1 cellular context compared by ENCODE assay signal in the genomic region with DNA sequence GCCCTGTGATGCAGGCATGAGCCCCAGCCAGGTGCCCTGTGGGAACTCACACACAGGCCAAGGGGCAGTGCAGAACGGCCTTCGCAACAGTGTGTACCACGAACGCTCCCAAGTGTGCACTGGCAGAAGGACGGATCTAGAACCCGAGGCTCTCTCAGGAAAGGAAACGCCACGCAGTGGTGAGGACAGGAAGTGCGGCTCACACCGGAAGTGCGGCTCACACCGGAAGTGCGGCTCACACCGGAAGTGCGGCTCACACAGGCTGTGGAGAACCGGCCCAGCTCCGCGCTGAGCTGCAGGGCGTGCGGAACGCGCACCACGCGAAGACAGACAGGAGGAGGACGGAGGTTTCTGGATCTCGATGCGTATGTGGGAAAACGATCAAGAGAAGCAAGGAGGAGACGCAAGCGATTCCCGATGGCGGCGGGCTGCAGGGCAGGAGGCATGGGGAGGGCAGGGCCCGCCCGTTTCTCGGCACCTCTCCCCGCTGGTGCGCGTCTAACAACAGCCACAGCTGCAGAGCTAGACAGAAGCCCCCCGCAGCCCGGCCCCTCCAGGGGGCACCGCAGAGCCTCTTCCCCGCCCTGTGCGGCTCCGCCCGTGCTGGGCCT.
TF ChIP-seq lines count a peak whose summit lies in the region.

No MANE protein-coding gene starts in this region.

TF ChIP-seq in HepG2, 621 proteins besides CTCF, POLR2A, EP300 and RAD21 (continues in another document):
- no peak for TF ChIP-seq HOXA7 (CRISPR knock-in tag; IDR thresholded peaks at IDR 0.05)
- TF ChIP-seq AGO2 (optimal IDR thresholded peaks at IDR 0.05; ENCODE audit: low read depth, low read length) = peak; percentile 58
- TF ChIP-seq MBNL3 (CRISPR knock-in tag; conservative IDR thresholded peaks at IDR 0.05) = no peak
- TF ChIP-seq, protein P1, sequence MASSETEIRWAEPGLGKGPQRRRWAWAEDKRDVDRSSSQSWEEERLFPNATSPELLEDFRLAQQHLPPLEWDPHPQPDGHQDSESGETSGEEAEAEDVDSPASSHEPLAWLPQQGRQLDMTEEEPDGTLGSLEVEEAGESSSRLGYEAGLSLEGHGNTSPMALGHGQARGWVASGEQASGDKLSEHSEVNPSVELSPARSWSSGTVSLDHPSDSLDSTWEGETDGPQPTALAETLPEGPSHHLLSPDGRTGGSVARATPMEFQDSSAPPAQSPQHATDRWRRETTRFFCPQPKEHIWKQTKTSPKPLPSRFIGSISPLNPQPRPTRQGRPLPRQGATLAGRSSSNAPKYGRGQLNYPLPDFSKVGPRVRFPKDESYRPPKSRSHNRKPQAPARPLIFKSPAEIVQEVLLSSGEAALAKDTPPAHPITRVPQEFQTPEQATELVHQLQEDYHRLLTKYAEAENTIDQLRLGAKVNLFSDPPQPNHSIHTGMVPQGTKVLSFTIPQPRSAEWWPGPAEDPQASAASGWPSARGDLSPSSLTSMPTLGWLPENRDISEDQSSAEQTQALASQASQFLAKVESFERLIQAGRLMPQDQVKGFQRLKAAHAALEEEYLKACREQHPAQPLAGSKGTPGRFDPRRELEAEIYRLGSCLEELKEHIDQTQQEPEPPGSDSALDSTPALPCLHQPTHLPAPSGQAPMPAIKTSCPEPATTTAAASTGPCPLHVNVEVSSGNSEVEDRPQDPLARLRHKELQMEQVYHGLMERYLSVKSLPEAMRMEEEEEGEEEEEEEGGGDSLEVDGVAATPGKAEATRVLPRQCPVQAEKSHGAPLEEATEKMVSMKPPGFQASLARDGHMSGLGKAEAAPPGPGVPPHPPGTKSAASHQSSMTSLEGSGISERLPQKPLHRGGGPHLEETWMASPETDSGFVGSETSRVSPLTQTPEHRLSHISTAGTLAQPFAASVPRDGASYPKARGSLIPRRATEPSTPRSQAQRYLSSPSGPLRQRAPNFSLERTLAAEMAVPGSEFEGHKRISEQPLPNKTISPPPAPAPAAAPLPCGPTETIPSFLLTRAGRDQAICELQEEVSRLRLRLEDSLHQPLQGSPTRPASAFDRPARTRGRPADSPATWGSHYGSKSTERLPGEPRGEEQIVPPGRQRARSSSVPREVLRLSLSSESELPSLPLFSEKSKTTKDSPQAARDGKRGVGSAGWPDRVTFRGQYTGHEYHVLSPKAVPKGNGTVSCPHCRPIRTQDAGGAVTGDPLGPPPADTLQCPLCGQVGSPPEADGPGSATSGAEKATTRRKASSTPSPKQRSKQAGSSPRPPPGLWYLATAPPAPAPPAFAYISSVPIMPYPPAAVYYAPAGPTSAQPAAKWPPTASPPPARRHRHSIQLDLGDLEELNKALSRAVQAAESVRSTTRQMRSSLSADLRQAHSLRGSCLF (CRISPR knock-in tag; IDR thresholded peaks at IDR 0.05; ENCODE audit: borderline replicate concordance) = no peak
- peak; percentile 20; the same call in 1 of the 2 replicates for TF ChIP-seq HOXA3 (CRISPR knock-in tag; IDR thresholded peaks at IDR 0.05)
- TF ChIP-seq ETV5 (CRISPR knock-in tag; IDR thresholded peaks at IDR 0.05; ENCODE audit: borderline replicate concordance) = 0 out of 2 replicates have a peak, but pooled peaks have one; percentile 54
- TF ChIP-seq, protein P2, sequence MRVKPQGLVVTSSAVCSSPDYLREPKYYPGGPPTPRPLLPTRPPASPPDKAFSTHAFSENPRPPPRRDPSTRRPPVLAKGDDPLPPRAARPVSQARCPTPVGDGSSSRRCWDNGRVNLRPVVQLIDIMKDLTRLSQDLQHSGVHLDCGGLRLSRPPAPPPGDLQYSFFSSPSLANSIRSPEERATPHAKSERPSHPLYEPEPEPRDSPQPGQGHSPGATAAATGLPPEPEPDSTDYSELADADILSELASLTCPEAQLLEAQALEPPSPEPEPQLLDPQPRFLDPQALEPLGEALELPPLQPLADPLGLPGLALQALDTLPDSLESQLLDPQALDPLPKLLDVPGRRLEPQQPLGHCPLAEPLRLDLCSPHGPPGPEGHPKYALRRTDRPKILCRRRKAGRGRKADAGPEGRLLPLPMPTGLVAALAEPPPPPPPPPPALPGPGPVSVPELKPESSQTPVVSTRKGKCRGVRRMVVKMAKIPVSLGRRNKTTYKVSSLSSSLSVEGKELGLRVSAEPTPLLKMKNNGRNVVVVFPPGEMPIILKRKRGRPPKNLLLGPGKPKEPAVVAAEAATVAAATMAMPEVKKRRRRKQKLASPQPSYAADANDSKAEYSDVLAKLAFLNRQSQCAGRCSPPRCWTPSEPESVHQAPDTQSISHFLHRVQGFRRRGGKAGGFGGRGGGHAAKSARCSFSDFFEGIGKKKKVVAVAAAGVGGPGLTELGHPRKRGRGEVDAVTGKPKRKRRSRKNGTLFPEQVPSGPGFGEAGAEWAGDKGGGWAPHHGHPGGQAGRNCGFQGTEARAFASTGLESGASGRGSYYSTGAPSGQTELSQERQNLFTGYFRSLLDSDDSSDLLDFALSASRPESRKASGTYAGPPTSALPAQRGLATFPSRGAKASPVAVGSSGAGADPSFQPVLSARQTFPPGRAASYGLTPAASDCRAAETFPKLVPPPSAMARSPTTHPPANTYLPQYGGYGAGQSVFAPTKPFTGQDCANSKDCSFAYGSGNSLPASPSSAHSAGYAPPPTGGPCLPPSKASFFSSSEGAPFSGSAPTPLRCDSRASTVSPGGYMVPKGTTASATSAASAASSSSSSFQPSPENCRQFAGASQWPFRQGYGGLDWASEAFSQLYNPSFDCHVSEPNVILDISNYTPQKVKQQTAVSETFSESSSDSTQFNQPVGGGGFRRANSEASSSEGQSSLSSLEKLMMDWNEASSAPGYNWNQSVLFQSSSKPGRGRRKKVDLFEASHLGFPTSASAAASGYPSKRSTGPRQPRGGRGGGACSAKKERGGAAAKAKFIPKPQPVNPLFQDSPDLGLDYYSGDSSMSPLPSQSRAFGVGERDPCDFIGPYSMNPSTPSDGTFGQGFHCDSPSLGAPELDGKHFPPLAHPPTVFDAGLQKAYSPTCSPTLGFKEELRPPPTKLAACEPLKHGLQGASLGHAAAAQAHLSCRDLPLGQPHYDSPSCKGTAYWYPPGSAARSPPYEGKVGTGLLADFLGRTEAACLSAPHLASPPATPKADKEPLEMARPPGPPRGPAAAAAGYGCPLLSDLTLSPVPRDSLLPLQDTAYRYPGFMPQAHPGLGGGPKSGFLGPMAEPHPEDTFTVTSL (CRISPR knock-in tag; IDR thresholded peaks at IDR 0.05; ENCODE audit: borderline replicate concordance) = no peak
- TF ChIP-seq GABPA (IDR thresholded peaks at IDR 0.05; ENCODE audit: low read depth, low read length) = peak; percentile 70
- TF ChIP-seq GABPA (CRISPR knock-in tag; IDR thresholded peaks at IDR 0.05; ENCODE audit: low read depth) = peak; percentile 86
- TF ChIP-seq SKI (IDR thresholded peaks at IDR 0.05; ENCODE audit: partially characterized antibody) = no peak
- TF ChIP-seq GPN1 (CRISPR knock-in tag; IDR thresholded peaks at IDR 0.05; ENCODE audit: borderline replicate concordance) = no peak
- peak; percentile 67 for TF ChIP-seq BORCS8-MEF2B (CRISPR knock-in tag; IDR thresholded peaks at IDR 0.05)
- no peak for TF ChIP-seq NCOA2 (CRISPR knock-in tag; IDR thresholded peaks at IDR 0.05)
- no peak for TF ChIP-seq ZSCAN12 (CRISPR knock-in tag; IDR thresholded peaks at IDR 0.05)
- no peak for TF ChIP-seq MAFK (conservative IDR thresholded peaks at IDR 0.05 in 1 of 2, IDR thresholded peaks at IDR 0.05 in 1 of 2; ENCODE audit: low read length in 2 of 2)
- TF ChIP-seq KDM2A (CRISPR knock-in tag; IDR thresholded peaks at IDR 0.05; ENCODE audit: borderline replicate concordance, low read depth) = peak; percentile 31; the same call in 1 of the 2 replicates
- TF ChIP-seq MAF1 (CRISPR knock-in tag; IDR thresholded peaks at IDR 0.05; ENCODE audit: borderline replicate concordance) = no peak
- TF ChIP-seq ZNF790 (CRISPR knock-in tag; IDR thresholded peaks at IDR 0.05; ENCODE audit: borderline replicate concordance) = no peak
- peak; percentile 27 for TF ChIP-seq STAG1 (CRISPR knock-in tag; IDR thresholded peaks at IDR 0.05)
- no peak for TF ChIP-seq HOXA9 (CRISPR knock-in tag; IDR thresholded peaks at IDR 0.05; ENCODE audit: borderline replicate concordance)
- no peak for TF ChIP-seq RNF2 (conservative IDR thresholded peaks at IDR 0.05; ENCODE audit: low read depth)
- TF ChIP-seq, protein P3, sequence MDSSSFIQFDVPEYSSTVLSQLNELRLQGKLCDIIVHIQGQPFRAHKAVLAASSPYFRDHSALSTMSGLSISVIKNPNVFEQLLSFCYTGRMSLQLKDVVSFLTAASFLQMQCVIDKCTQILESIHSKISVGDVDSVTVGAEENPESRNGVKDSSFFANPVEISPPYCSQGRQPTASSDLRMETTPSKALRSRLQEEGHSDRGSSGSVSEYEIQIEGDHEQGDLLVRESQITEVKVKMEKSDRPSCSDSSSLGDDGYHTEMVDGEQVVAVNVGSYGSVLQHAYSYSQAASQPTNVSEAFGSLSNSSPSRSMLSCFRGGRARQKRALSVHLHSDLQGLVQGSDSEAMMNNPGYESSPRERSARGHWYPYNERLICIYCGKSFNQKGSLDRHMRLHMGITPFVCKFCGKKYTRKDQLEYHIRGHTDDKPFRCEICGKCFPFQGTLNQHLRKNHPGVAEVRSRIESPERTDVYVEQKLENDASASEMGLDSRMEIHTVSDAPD (CRISPR knock-in tag; IDR thresholded peaks at IDR 0.05) = 0 out of 2 replicates have a peak, but pooled peaks have one; percentile 48
- TF ChIP-seq ZC3H13 (CRISPR knock-in tag; IDR thresholded peaks at IDR 0.05) = no peak; the same call in 1 of the 2 replicates
- TF ChIP-seq SP4 (CRISPR knock-in tag; IDR thresholded peaks at IDR 0.05) = peak; percentile 30; the same call in 1 of the 2 replicates
- TF ChIP-seq ZBTB38 (CRISPR knock-in tag; IDR thresholded peaks at IDR 0.05) = peak; percentile 76
- TF ChIP-seq, protein P4, sequence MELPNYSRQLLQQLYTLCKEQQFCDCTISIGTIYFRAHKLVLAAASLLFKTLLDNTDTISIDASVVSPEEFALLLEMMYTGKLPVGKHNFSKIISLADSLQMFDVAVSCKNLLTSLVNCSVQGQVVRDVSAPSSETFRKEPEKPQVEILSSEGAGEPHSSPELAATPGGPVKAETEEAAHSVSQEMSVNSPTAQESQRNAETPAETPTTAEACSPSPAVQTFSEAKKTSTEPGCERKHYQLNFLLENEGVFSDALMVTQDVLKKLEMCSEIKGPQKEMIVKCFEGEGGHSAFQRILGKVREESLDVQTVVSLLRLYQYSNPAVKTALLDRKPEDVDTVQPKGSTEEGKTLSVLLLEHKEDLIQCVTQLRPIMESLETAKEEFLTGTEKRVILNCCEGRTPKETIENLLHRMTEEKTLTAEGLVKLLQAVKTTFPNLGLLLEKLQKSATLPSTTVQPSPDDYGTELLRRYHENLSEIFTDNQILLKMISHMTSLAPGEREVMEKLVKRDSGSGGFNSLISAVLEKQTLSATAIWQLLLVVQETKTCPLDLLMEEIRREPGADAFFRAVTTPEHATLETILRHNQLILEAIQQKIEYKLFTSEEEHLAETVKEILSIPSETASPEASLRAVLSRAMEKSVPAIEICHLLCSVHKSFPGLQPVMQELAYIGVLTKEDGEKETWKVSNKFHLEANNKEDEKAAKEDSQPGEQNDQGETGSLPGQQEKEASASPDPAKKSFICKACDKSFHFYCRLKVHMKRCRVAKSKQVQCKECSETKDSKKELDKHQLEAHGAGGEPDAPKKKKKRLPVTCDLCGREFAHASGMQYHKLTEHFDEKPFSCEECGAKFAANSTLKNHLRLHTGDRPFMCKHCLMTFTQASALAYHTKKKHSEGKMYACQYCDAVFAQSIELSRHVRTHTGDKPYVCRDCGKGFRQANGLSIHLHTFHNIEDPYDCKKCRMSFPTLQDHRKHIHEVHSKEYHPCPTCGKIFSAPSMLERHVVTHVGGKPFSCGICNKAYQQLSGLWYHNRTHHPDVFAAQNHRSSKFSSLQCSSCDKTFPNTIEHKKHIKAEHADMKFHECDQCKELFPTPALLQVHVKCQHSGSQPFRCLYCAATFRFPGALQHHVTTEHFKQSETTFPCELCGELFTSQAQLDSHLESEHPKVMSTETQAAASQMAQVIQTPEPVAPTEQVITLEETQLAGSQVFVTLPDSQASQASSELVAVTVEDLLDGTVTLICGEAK (IDR thresholded peaks at IDR 0.05) = peak; percentile 48; the same call in 1 of the 2 replicates
- TF ChIP-seq, protein P4 (CRISPR knock-in tag; IDR thresholded peaks at IDR 0.05) = no peak
- TF ChIP-seq GABPB1 (CRISPR knock-in tag; IDR thresholded peaks at IDR 0.05) = peak; percentile 86
- TF ChIP-seq EZH2 (conservative IDR thresholded peaks at IDR 0.05; ENCODE audit: low read depth, low read length) = no peak
- TF ChIP-seq NRL (CRISPR knock-in tag; IDR thresholded peaks at IDR 0.05; ENCODE audit: borderline replicate concordance) = peak; percentile 49; the same call in 1 of the 2 replicates
- TF ChIP-seq, protein P5, sequence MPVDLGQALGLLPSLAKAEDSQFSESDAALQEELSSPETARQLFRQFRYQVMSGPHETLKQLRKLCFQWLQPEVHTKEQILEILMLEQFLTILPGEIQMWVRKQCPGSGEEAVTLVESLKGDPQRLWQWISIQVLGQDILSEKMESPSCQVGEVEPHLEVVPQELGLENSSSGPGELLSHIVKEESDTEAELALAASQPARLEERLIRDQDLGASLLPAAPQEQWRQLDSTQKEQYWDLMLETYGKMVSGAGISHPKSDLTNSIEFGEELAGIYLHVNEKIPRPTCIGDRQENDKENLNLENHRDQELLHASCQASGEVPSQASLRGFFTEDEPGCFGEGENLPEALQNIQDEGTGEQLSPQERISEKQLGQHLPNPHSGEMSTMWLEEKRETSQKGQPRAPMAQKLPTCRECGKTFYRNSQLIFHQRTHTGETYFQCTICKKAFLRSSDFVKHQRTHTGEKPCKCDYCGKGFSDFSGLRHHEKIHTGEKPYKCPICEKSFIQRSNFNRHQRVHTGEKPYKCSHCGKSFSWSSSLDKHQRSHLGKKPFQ (CRISPR knock-in tag; IDR thresholded peaks at IDR 0.05; ENCODE audit: insufficient replicate concordance) = peak; percentile 100
- no peak for TF ChIP-seq SMARCE1 (IDR thresholded peaks at IDR 0.05; ENCODE audit: borderline replicate concordance)
- no peak for TF ChIP-seq ZNF543 (CRISPR knock-in tag; IDR thresholded peaks at IDR 0.05)
- 0 out of 2 replicates have a peak, but pooled peaks have one; percentile 42 for TF ChIP-seq TARDBP (CRISPR knock-in tag; IDR thresholded peaks at IDR 0.05)
